Comparison of ENCODE assay signal across 8 cellular contexts in the genomic region with DNA sequence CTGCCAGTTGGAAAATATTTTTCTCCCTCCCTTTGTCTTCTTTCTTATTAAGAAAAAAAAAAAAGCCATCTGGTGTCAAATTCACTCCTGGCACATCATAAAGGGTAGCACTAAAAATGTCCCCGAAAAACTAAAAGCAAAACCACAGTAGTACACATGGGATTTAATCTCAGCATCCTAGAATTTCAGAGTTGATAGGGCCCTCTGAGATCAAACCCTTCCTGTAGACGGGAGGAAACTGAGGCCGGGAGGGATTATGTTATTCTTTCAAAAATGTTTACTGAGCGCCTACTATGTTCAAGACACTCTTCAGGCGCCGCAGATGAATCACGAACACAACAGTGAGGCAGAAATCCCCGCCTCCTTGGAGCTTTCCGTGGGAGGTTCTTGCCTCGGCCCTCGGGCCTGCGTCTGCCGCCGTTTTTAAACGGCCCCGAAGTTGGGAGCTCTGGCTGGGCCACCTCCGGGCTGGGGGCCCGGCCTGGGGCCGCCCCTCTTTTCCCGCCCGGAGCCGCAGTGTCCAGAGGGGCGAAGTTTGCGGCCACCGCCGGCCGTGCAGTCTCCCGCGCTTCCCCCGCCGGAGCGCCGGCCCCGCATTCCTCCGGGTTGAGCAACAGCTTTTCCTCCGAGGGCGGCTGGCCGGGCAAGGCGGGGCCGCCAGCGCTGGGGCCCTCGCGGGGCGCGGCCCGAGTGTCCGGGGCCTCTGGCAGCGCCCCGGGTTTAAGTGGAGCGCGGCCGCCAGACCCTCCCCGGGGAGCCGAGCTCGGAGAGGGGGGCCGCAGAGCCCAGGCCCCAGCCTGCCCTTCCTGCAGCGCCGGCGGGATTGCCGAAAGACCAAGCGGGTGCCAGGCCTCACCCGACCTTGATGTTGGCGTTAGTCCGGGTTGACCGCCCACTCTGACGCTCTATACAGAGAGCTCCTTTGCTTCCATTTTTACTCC. TPM values are rescaled to one million over a fixed set of nuclear protein-coding genes. Genes with fewer than 3 reads are reported as not detected.
DNase-seq lines count a peak whose midpoint lies in the region; ATAC-seq and TF ChIP-seq lines count a peak whose summit lies in the region.

No MANE protein-coding gene starts in this region.

- no peak for DNase-seq in activated T-helper 2 cell treated with anti-CD3 and anti-CD28 coated beads, Interferon-gamma antibody, Interleukin-2, Interleukin-4, amounts not matched to agents 10 μg/mL and 5 μg/mL and 100 μg/mL, durations not matched to agents 14 hours and 24 hours and 36 hours (ENCODE audit: low spot score)
- peak; percentile 83 for DNase-seq in fibroblast of pulmonary artery (ENCODE audit: low read depth)
- DNase-seq in thoracic aorta (ENCODE audit: low spot score), result peak; percentile 69
- DNase-seq in NCI-H2196 (lab: John Stamatoyannopoulos, UW; ENCODE audit: unreplicated experiment), result no peak

- peak overlapping the region; percentile 60 for H3K4me2 ChIP-seq in OCI-LY1 (ENCODE audit: low read length)

- intact Hi-C loops in activated T-helper 2 cell treated with anti-CD3 and anti-CD28 coated beads, Interferon-gamma antibody, Interleukin-2, Interleukin-4, amounts not matched to agents 10 μg/mL and 5 μg/mL and 100 μg/mL, durations not matched to agents 14 hours and 24 hours and 36 hours (cut with micrococcal nuclease), result loop anchor here (2.0 to 5.0 kb wide), 3 partner anchors 18 to 34 kb away; a partner anchor contains a TSS

- H3K36me3 Mint-ChIP-seq in activated T-helper 2 cell treated with anti-CD3 and anti-CD28 coated beads, Interferon-gamma antibody, Interleukin-2, Interleukin-4, amounts not matched to agents 10 μg/mL and 5 μg/mL and 100 μg/mL, durations not matched to agents 14 hours and 24 hours and 36 hours (ENCODE audit: low read depth), result no peaks in the 10 kb centered on the region
- no peaks in the 10 kb centered on the region for H3K36me3 Mint-ChIP-seq in nephron (ENCODE audit: low read depth)

- H3K79me2 ChIP-seq in OCI-LY1 (ENCODE audit: insufficient read depth, low read length), result no peaks in the 10 kb centered on the region

- H3K9me3 ChIP-seq in OCI-LY1 (ENCODE audit: low read length) (no peaks in the 10 kb centered on the region), thoracic aorta (no peaks in the 10 kb centered on the region)

- peak overlapping the region; percentile 46 for H3K4me3 ChIP-seq in OCI-LY1 (ENCODE audit: low read depth, low read length, poor library complexity, severe bottlenecking)
- H3K4me3 ChIP-seq in fibroblast of pulmonary artery (replicated peaks; ENCODE audit: low read depth, low read length), result peak overlapping the region; percentile 49
- peak overlapping the region; percentile 78 for H3K4me3 ChIP-seq in thoracic aorta

- peak overlapping the region; percentile 23; the same call in 1 of the 2 replicates for H3K9ac ChIP-seq in OCI-LY1 (ENCODE audit: low read length)

- TF ChIP-seq CTCF in OCI-LY1 (IDR thresholded peaks at IDR 0.05; ENCODE audit: low read length) (no peak), fibroblast of pulmonary artery (IDR thresholded peaks at IDR 0.05; ENCODE audit: low read length, missing control alignments) (no peak), nephron (IDR thresholded peaks at IDR 0.05; ENCODE audit: unreplicated experiment in 3 of 3) (no peak), thoracic aorta (IDR thresholded peaks at IDR 0.05) (no peak)

- H3K36me3 ChIP-seq in OCI-LY1 (ENCODE audit: insufficient read depth, low read length) (no peaks in the 10 kb centered on the region), thoracic aorta (no peaks in the 10 kb centered on the region)

- H3K4me1 Mint-ChIP-seq in activated T-helper 2 cell treated with anti-CD3 and anti-CD28 coated beads, Interferon-gamma antibody, Interleukin-2, Interleukin-4, amounts not matched to agents 10 μg/mL and 5 μg/mL and 100 μg/mL, durations not matched to agents 14 hours and 24 hours and 36 hours (ENCODE audit: low read depth), result peaks cover 8% of the 10 kb centered on the region
- peaks cover 44% of the 10 kb centered on the region for H3K4me1 Mint-ChIP-seq in nephron

- H3K27ac ChIP-seq in OCI-LY1 (ENCODE audit: low read depth, low read length, poor library complexity, severe bottlenecking), result no peak overlapping the region
- peak overlapping the region; percentile 88 to 95 for H3K27ac ChIP-seq in thoracic aorta

- H2AFZ ChIP-seq in OCI-LY1 (ENCODE audit: low read length), result no peak overlapping the region

- H4K20me1 ChIP-seq in OCI-LY1 (ENCODE audit: insufficient read depth, low read length), result no peaks in the 10 kb centered on the region

- H3K27me3 Mint-ChIP-seq in activated T-helper 2 cell treated with anti-CD3 and anti-CD28 coated beads, Interferon-gamma antibody, Interleukin-2, Interleukin-4, amounts not matched to agents 10 μg/mL and 5 μg/mL and 100 μg/mL, durations not matched to agents 14 hours and 24 hours and 36 hours (ENCODE audit: low read depth), result peaks cover 15% of the 10 kb centered on the region
- H3K27me3 Mint-ChIP-seq in nephron (ENCODE audit: low read depth), result peaks cover 4% of the 10 kb centered on the region

- H3K27ac Mint-ChIP-seq in activated T-helper 2 cell treated with anti-CD3 and anti-CD28 coated beads, Interferon-gamma antibody, Interleukin-2, Interleukin-4, amounts not matched to agents 10 μg/mL and 5 μg/mL and 100 μg/mL, durations not matched to agents 14 hours and 24 hours and 36 hours, result peak overlapping the region; percentile 65
- peak overlapping the region; percentile 95 to 100 (median 99) for H3K27ac Mint-ChIP-seq in nephron

- no peaks in the 10 kb centered on the region for H3K9me3 Mint-ChIP-seq in activated T-helper 2 cell treated with anti-CD3 and anti-CD28 coated beads, Interferon-gamma antibody, Interleukin-2, Interleukin-4, amounts not matched to agents 10 μg/mL and 5 μg/mL and 100 μg/mL, durations not matched to agents 14 hours and 24 hours and 36 hours
- H3K9me3 Mint-ChIP-seq in nephron, result no peaks in the 10 kb centered on the region

- H3K4me1 ChIP-seq in OCI-LY1 (ENCODE audit: insufficient read depth, low read length, severe bottlenecking) (no peaks in the 10 kb centered on the region), thoracic aorta (ENCODE audit: control insufficient read depth in 1 of 2, low read depth in 2 of 2) (peaks cover 21 to 45% of the 10 kb centered on the region in 2 donors)

- no peaks in the 10 kb centered on the region for H3K9me2 ChIP-seq in OCI-LY1 (ENCODE audit: low read depth, low read length)

- peak overlapping the region; percentile 76 for H3K4me3 Mint-ChIP-seq in activated T-helper 2 cell treated with anti-CD3 and anti-CD28 coated beads, Interferon-gamma antibody, Interleukin-2, Interleukin-4, amounts not matched to agents 10 μg/mL and 5 μg/mL and 100 μg/mL, durations not matched to agents 14 hours and 24 hours and 36 hours (ENCODE audit: low read depth)
- peak overlapping the region; percentile 77 to 87 (median 83) for H3K4me3 Mint-ChIP-seq in nephron

- ATAC-seq in GM18502 (IDR thresholded peaks at IDR 0.05; ENCODE audit: poor library complexity, unreplicated experiment) (peak; percentile 81), HG02763 (IDR thresholded peaks at IDR 0.05; ENCODE audit: unreplicated experiment) (peak; percentile 71), thoracic aorta (ENCODE audit: insufficient number of reproducible peaks, low FRiP score, low read depth) (peak; percentile 87)

- no peaks in the 10 kb centered on the region for H3F3A ChIP-seq in OCI-LY1 (ENCODE audit: insufficient read depth, low read length)

- no peaks in the 10 kb centered on the region for H3K27me3 ChIP-seq in OCI-LY1 (ENCODE audit: insufficient read depth, low read length)
- no peaks in the 10 kb centered on the region for H3K27me3 ChIP-seq in thoracic aorta (replicated peaks; ENCODE audit: insufficient read depth)

RNA-seq across cellular contexts. Expression of a gene that starts 18.6 kb away (rescaled TPM):
- 62.5 and 65.2 TPM in 2 replicates for total RNA-seq in activated T-helper 2 cell treated with anti-CD3 and anti-CD28 coated beads, Interferon-gamma antibody, Interleukin-2, Interleukin-4, amounts not matched to agents 10 μg/mL and 5 μg/mL and 100 μg/mL, durations not matched to agents 14 hours and 24 hours and 36 hours
- total RNA-seq in thoracic aorta, result 100 to 1,000 TPM; 170 to 222 TPM

RNA-seq across cellular contexts. Expression of a gene that starts 46.5 kb away (rescaled TPM):
- 0.37 and 0.50 TPM in 2 replicates for total RNA-seq in activated T-helper 2 cell treated with anti-CD3 and anti-CD28 coated beads, Interferon-gamma antibody, Interleukin-2, Interleukin-4, amounts not matched to agents 10 μg/mL and 5 μg/mL and 100 μg/mL, durations not matched to agents 14 hours and 24 hours and 36 hours
- total RNA-seq in thoracic aorta, result 10 to 100 TPM in 1 of 2 donors, 1 to 10 TPM in 1; 2.2 to 15.3 TPM

Comparison
In these comparisons a context has a peak if more than half of its experiments do, and no peak if none do; other contexts are left out.
1. DNase-seq: peak in fibroblast of pulmonary artery (single experiment) and thoracic aorta (single experiment); none in activated T-helper 2 cell treated with anti-CD3 and anti-CD28 coated beads, Interferon-gamma antibody, Interleukin-2, Interleukin-4, amounts not matched to agents 10 μg/mL and 5 μg/mL and 100 μg/mL, durations not matched to agents 14 hours and 24 hours and 36 hours (single experiment) and NCI-H2196 (single experiment).
2. Peak in every context shown above with its lines, with median percentiles within 50 percentile points of each other: ATAC-seq and H3K4me3 ChIP-seq.